9 cellular contexts compared by ENCODE assay signal in genomic region chr7:74051629-74052410, GRCh38.
DNase-seq lines count a peak whose midpoint lies in the region; ATAC-seq, FAIRE-seq and TF ChIP-seq lines count a peak whose summit lies in the region.
"Had no signal": no experiment of that assay in that cellular context is flagged by ENCODE, and none has a peak within 500 bp of the region (broad histone marks: within the 10 kb centered on the region; RNA-seq: fewer than 3 reads in every experiment).

No MANE protein-coding gene starts in this region.

- peak; percentile 21 for TF ChIP-seq CTCF in foreskin fibroblast (IDR thresholded peaks at IDR 0.05; ENCODE audit: low read depth, low read length)

- no peak overlapping the region for H3K27ac Mint-ChIP-seq in stimulated activated naive CD8-positive, alpha-beta T cell treated with anti-CD3 and anti-CD28 coated beads, Interleukin-15, amount 100 ng/mL, for 72 hours
- H3K27ac Mint-ChIP-seq: T-helper 1 cell treated with Interleukin-12 subunit alpha and Interleukin-12 subunit beta and Interleukin-4 antibody, amounts not matched to agents 30 μg/mL and 1 μg/mL, for 36 hours had no signal

- no peaks in the 10 kb centered on the region for H3K9me3 Mint-ChIP-seq in stimulated activated naive CD8-positive, alpha-beta T cell treated with anti-CD3 and anti-CD28 coated beads, Interleukin-15, amount 100 ng/mL, for 72 hours
- H3K9me3 Mint-ChIP-seq: T-helper 1 cell treated with Interleukin-12 subunit alpha and Interleukin-12 subunit beta and Interleukin-4 antibody, amounts not matched to agents 30 μg/mL and 1 μg/mL, for 36 hours had no signal

- H3K4me1 Mint-ChIP-seq in stimulated activated naive CD8-positive, alpha-beta T cell treated with anti-CD3 and anti-CD28 coated beads, Interleukin-15, amount 100 ng/mL, for 72 hours = no peaks in the 10 kb centered on the region

- H3K4me3 ChIP-seq in foreskin fibroblast (ENCODE audit: low read depth in 1 of 2, low read length in 2 of 2) = no peak overlapping the region

- FAIRE-seq in RCC 7860 (lab: Jason Lieb, UNC) = no peak

- no peaks in the 10 kb centered on the region for H3K27me3 Mint-ChIP-seq in stimulated activated naive CD8-positive, alpha-beta T cell treated with anti-CD3 and anti-CD28 coated beads, Interleukin-15, amount 100 ng/mL, for 72 hours

- peak; percentile 22 for DNase-seq in stimulated activated naive CD8-positive, alpha-beta T cell treated with anti-CD3 and anti-CD28 coated beads, Interleukin-15, Interleukin-2, amounts not matched to agents 100 U/mL and 50 U/mL, for 24 hours
- no peak for DNase-seq in stimulated activated naive CD8-positive, alpha-beta T cell treated with anti-CD3 and anti-CD28 coated beads, Interleukin-15, amount 100 ng/mL, for 72 hours
- peak; percentile 24 for DNase-seq in RCC 7860 (ENCODE audit: low spot score)
- DNase-seq in foreskin fibroblast = peak in 1 of 2 donors; percentile 46
- no peak for DNase-seq in Ammon's horn (ENCODE audit: low spot score)

- H3K4me3 Mint-ChIP-seq in stimulated activated naive CD8-positive, alpha-beta T cell treated with anti-CD3 and anti-CD28 coated beads, Interleukin-15, amount 100 ng/mL, for 72 hours = no peak overlapping the region
- H3K4me3 Mint-ChIP-seq: T-helper 1 cell treated with Interleukin-12 subunit alpha and Interleukin-12 subunit beta and Interleukin-4 antibody, amounts not matched to agents 30 μg/mL and 1 μg/mL, for 36 hours had no signal

- ATAC-seq in stimulated activated naive CD8-positive, alpha-beta T cell treated with anti-CD3 and anti-CD28 coated beads, Interleukin-15, Interleukin-2, amounts not matched to agents 100 U/mL and 50 U/mL, for 24 hours = no peak
- no peak for ATAC-seq in stimulated activated naive CD8-positive, alpha-beta T cell treated with anti-CD3 and anti-CD28 coated beads, Interleukin-15, amount 100 ng/mL, for 72 hours
- ATAC-seq in GM21723 (IDR thresholded peaks at IDR 0.05; ENCODE audit: unreplicated experiment) = no peak
- ATAC-seq in HG02623 (IDR thresholded peaks at IDR 0.05; ENCODE audit: unreplicated experiment) = no peak
- ATAC-seq in HG02852 (IDR thresholded peaks at IDR 0.05; ENCODE audit: unreplicated experiment) = no peak

Comparison
In these comparisons a context has a peak if more than half of its experiments do, and no peak if none do; other contexts are left out.
1. DNase-seq: peak in stimulated activated naive CD8-positive, alpha-beta T cell treated with anti-CD3 and anti-CD28 coated beads, Interleukin-15, Interleukin-2, amounts not matched to agents 100 U/mL and 50 U/mL, for 24 hours (single experiment) and RCC 7860 (single experiment); none in stimulated activated naive CD8-positive, alpha-beta T cell treated with anti-CD3 and anti-CD28 coated beads, Interleukin-15, amount 100 ng/mL, for 72 hours (0 of 2) and Ammon's horn (single experiment).